ENCODE assay signal across 28 cellular contexts in genomic region chrX:142036111-142036510, GRCh38.
DNase-seq lines count a peak whose midpoint lies in the region; ATAC-seq, FAIRE-seq and TF ChIP-seq lines count a peak whose summit lies in the region.
"Had no signal": no experiment of that assay in that cellular context is flagged by ENCODE, and none has a peak within 500 bp of the region (broad histone marks: within the 10 kb centered on the region; RNA-seq: fewer than 3 reads in every experiment).

No MANE protein-coding gene starts in this region.

- CTCF ChIA-PET in HepG2 (lab: Yijun Ruan, JAX; ENCODE audit: low intra/inter-chr PET ratio, low total read pairs) = no interaction called here

- H3K9ac ChIP-seq in HepG2 (ENCODE audit: insufficient read depth, low read depth, low read length) = no peak overlapping the region

- no peaks in the 10 kb centered on the region for H3K79me2 ChIP-seq in HepG2 (ENCODE audit: insufficient read depth, low read length)

- H3K4me2 ChIP-seq in HepG2 (ENCODE audit: low read depth, low read length) = no peak overlapping the region

- H2AFZ ChIP-seq in HepG2 (ENCODE audit: low read length) = no peak overlapping the region

- no peak for TF ChIP-seq POLR2A in HepG2 (IDR thresholded peaks at IDR 0.05; ENCODE audit: insufficient read depth in 1 of 2, low read depth in 2 of 2, low read length in 2 of 2)

- no TSS peak for BruUV-seq in HepG2 (replicated peaks; lab: Mats Ljungman, UMichigan)

- DNase-seq in COLO829 (ENCODE audit: low spot score) (peak; percentile 73), HT1080 (ENCODE audit: low read depth) (peak; percentile 30), amniotic epithelial cell (ENCODE audit: low read depth) (peak; percentile 13), fibroblast of peridontal ligament (ENCODE audit: extremely low read depth) (peak; percentile 4), HepG2 (ENCODE audit: low spot score) (no peak), NCI-H510A treated with DMSO at 0.1 percent for 48 hours (lab: John Stamatoyannopoulos, UW) (no peak)
- DNase-seq: activated CD4-positive, alpha-beta T cell treated with anti-CD3 and anti-CD28 coated beads, Interleukin-2, amount 50 U/mL, for 48 hours; activated CD4-positive, CD25-positive, alpha-beta regulatory T cell; activated CD8-positive, alpha-beta memory T cell treated with anti-CD3 and anti-CD28 coated beads, Interleukin-2, amount 50 U/mL, for 48 hours; CD4-positive, alpha-beta memory T cell; GF-D8; glutamatergic neuron; H9; left ventricle myocardium superior; naive thymus-derived CD8-positive, alpha-beta T cell; NCI-H1092; NCI-H187; NCI-H2171 treated with DMSO at 0.1 percent for 48 hours; NCI-H526; Peyer's patch; retina; spleen; T-helper 1 cell had no signal

- H4K20me1 ChIP-seq in HepG2 (ENCODE audit: insufficient read depth, low read length) = no peaks in the 10 kb centered on the region

- TF ChIP-seq EP300 in HepG2 (IDR thresholded peaks at IDR 0.05; ENCODE audit: low read depth in 2 of 2, low read length in 2 of 2) (no peak), HepG2 (CRISPR knock-in tag; IDR thresholded peaks at IDR 0.05; ENCODE audit: borderline replicate concordance) (no peak)

- TF ChIP-seq RAD21 in HepG2 (CRISPR knock-in tag; IDR thresholded peaks at IDR 0.05) = no peak

- POLR2A ChIA-PET in HepG2 (lab: Yijun Ruan, JAX) = no interaction called here

- in situ Hi-C loops in HepG2 (cut with HindIII; ENCODE audit: extremely low pct_ligation_motif_present, low pct_unique_long_range_greater_than_20kb) = no loop called here

- H3K27me3 ChIP-seq in HepG2 (ENCODE audit: control insufficient read depth in 1 of 2, insufficient read depth in 2 of 2, low read length in 2 of 2) = no peaks in the 10 kb centered on the region
- H3K27me3 ChIP-seq: Peyer's patch, spleen had no signal

- no peak overlapping the region for H3K4me3 ChIP-seq in HepG2 (replicated peaks in 1 of 3; ENCODE audit: insufficient read depth in 1 of 3, low read depth in 2 of 3, low read length in 3 of 3)
- H3K4me3 ChIP-seq: Peyer's patch, spleen had no signal

- H3K27ac ChIP-seq in HepG2 (ENCODE audit: extremely low read length, insufficient read depth, low read length) = no peak overlapping the region
- H3K27ac ChIP-seq: Peyer's patch, spleen had no signal

- no peak for ATAC-seq in GM19397 (IDR thresholded peaks at IDR 0.05; ENCODE audit: unreplicated experiment)
- ATAC-seq in HepG2 = no peak
- no peak for ATAC-seq in HG02678 (IDR thresholded peaks at IDR 0.05; ENCODE audit: unreplicated experiment)
- ATAC-seq: activated T-helper 17 cell treated with anti-CD3 and anti-CD28 coated beads, Interleukin-2, amount 50 U/mL, for 72 hours; left ventricle myocardium superior; naive thymus-derived CD8-positive, alpha-beta T cell had no signal

- no peak for TF ChIP-seq CTCF in HepG2 (CRISPR knock-in tag; IDR thresholded peaks at IDR 0.05)

- H3K9me3 ChIP-seq in HepG2 (ENCODE audit: low read length) = peaks cover 52% of the 10 kb centered on the region
- H3K9me3 ChIP-seq: Peyer's patch, spleen had no signal

- FAIRE-seq in HepG2 (lab: Jason Lieb, UNC) = no peak
- FAIRE-seq: GM19239, keratinocyte had no signal

- no peaks in the 10 kb centered on the region for H3K36me3 ChIP-seq in HepG2 (replicated peaks in 1 of 2; ENCODE audit: control insufficient read depth in 1 of 2, insufficient read depth in 2 of 2, low read length in 2 of 2)
- H3K36me3 ChIP-seq: Peyer's patch, spleen had no signal

- intact Hi-C loops in HepG2 (cut with micrococcal nuclease; ENCODE audit: unreplicated experiment) = no loop called here

- H3K4me1 ChIP-seq in HepG2 (ENCODE audit: insufficient read depth, low read length) = no peaks in the 10 kb centered on the region
- H3K4me1 ChIP-seq: Peyer's patch, spleen had no signal

TF ChIP-seq in HepG2, 621 proteins besides CTCF, POLR2A, EP300 and RAD21:
- TF ChIP-seq, protein P1, sequence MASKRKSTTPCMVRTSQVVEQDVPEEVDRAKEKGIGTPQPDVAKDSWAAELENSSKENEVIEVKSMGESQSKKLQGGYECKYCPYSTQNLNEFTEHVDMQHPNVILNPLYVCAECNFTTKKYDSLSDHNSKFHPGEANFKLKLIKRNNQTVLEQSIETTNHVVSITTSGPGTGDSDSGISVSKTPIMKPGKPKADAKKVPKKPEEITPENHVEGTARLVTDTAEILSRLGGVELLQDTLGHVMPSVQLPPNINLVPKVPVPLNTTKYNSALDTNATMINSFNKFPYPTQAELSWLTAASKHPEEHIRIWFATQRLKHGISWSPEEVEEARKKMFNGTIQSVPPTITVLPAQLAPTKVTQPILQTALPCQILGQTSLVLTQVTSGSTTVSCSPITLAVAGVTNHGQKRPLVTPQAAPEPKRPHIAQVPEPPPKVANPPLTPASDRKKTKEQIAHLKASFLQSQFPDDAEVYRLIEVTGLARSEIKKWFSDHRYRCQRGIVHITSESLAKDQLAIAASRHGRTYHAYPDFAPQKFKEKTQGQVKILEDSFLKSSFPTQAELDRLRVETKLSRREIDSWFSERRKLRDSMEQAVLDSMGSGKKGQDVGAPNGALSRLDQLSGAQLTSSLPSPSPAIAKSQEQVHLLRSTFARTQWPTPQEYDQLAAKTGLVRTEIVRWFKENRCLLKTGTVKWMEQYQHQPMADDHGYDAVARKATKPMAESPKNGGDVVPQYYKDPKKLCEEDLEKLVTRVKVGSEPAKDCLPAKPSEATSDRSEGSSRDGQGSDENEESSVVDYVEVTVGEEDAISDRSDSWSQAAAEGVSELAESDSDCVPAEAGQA (IDR thresholded peaks at IDR 0.05; ENCODE audit: low read depth) = no peak
- TF ChIP-seq, protein P1 (CRISPR knock-in tag; IDR thresholded peaks at IDR 0.05; ENCODE audit: borderline replicate concordance) = no peak
- TF ChIP-seq ZSCAN9 (CRISPR knock-in tag; IDR thresholded peaks at IDR 0.05; ENCODE audit: borderline replicate concordance) = no peak
- no peak for TF ChIP-seq HIVEP1 (CRISPR knock-in tag; IDR thresholded peaks at IDR 0.05)
- TF ChIP-seq MBNL3 (CRISPR knock-in tag; conservative IDR thresholded peaks at IDR 0.05) = no peak
- no peak for TF ChIP-seq ZFP90 (CRISPR knock-in tag; IDR thresholded peaks at IDR 0.05; ENCODE audit: borderline replicate concordance)
- TF ChIP-seq KAT8 (CRISPR knock-in tag; IDR thresholded peaks at IDR 0.05) = no peak
- TF ChIP-seq ZNF274 (CRISPR knock-in tag; IDR thresholded peaks at IDR 0.05) = no peak

Comparison
In these comparisons a context has a peak if more than half of its experiments do, and no peak if none do; other contexts are left out.
1. DNase-seq: peak in COLO829 (single experiment), HT1080 (single experiment), amniotic epithelial cell (single experiment) and fibroblast of peridontal ligament (single experiment); none in HepG2 (single experiment) and NCI-H510A treated with DMSO at 0.1 percent for 48 hours (single experiment).